Comparison of ENCODE assay signal across 14 cellular contexts in genomic region chr6:36968266-36968977, GRCh38. TPM values are rescaled to one million over a fixed set of nuclear protein-coding genes. Genes with fewer than 3 reads are reported as not detected.
A peak's percentile ranks its signal among the peaks of the same experiment; 100 is the strongest.
DNase-seq lines count a peak whose midpoint lies in the region; ATAC-seq and TF ChIP-seq lines count a peak whose summit lies in the region.
"Had no signal": no experiment of that assay in that cellular context is flagged by ENCODE, and none has a peak within 500 bp of the region (broad histone marks: within the 10 kb centered on the region; RNA-seq: fewer than 3 reads in every experiment).

No MANE protein-coding gene starts in this region.

- H3K4me2 ChIP-seq in mesendoderm (ENCODE audit: low read length) = no peak overlapping the region

- H2BK15ac ChIP-seq in mesendoderm (replicated peaks; ENCODE audit: low read depth) = no peak overlapping the region

- H3K56ac ChIP-seq in mesendoderm (ENCODE audit: low read length) = no peak overlapping the region

- H3K27ac ChIP-seq in Panc1 (ENCODE audit: low read length) (no peak overlapping the region), psoas muscle (no peak overlapping the region), mesendoderm (ENCODE audit: low read depth, low read length) (no peak overlapping the region)

- no peaks in the 10 kb centered on the region for H3K79me1 ChIP-seq in mesendoderm (ENCODE audit: low read length)

- no peak overlapping the region for H3K27ac Mint-ChIP-seq in Calu3 (ENCODE audit: unreplicated experiment)
- H3K27ac Mint-ChIP-seq: memory B cell had no signal

- CTCF ChIA-PET in Calu3 (lab: Charles Lee) = no interaction called here
- CTCF ChIA-PET in Panc1 (lab: Charles Lee) = interaction anchor here (0.5 kb wide), 1 partner anchor 388 kb away, joined by 3 read pairs; no protein-coding TSS in a partner anchor

- H3K9me3 Mint-ChIP-seq in Calu3 (ENCODE audit: low read depth, unreplicated experiment) = no peaks in the 10 kb centered on the region
- H3K9me3 Mint-ChIP-seq: CD4-positive, CD25-positive, alpha-beta regulatory T cell; memory B cell had no signal

- intact Hi-C loops in Calu3 (cut with micrococcal nuclease; ENCODE audit: unreplicated experiment) = no loop called here
- intact Hi-C loops in Panc1 (cut with micrococcal nuclease; ENCODE audit: unreplicated experiment) = no loop called here
- intact Hi-C loops in psoas muscle (cut with DNase I) = no loop called here

- H3K27me3 ChIP-seq in Panc1 (ENCODE audit: control insufficient read depth, insufficient read depth, low read length) (no peaks in the 10 kb centered on the region), psoas muscle (ENCODE audit: insufficient read depth in 3 of 3, low read length in 2 of 3) (no peaks in the 10 kb centered on the region), mesendoderm (ENCODE audit: insufficient read depth, low read length, poor library complexity) (no peaks in the 10 kb centered on the region)

- H3K4me1 ChIP-seq in Panc1 (ENCODE audit: control insufficient read depth, insufficient read depth, low read length) (no peaks in the 10 kb centered on the region), psoas muscle (no peaks in the 10 kb centered on the region), mesendoderm (ENCODE audit: control insufficient read depth, low read depth, low read length) (no peaks in the 10 kb centered on the region)

- H3K36me3 ChIP-seq in Panc1 (ENCODE audit: control insufficient read depth, insufficient read depth, low read length) = peaks cover 16% of the 10 kb centered on the region
- H3K36me3 ChIP-seq in psoas muscle (ENCODE audit: insufficient read depth in 1 of 2, low read depth in 1 of 2) = peaks cover 14 to 77% of the 10 kb centered on the region in 2 donors
- peaks cover 41% of the 10 kb centered on the region for H3K36me3 ChIP-seq in mesendoderm (ENCODE audit: control insufficient read depth, insufficient read depth, low read length)

- H3K4me3 ChIP-seq in Panc1 (ENCODE audit: low read depth in 2 of 2, low read length in 2 of 2) (no peak overlapping the region), fibroblast of the aortic adventitia (ENCODE audit: low read depth, low read length) (no peak overlapping the region), psoas muscle (no peak overlapping the region), mesendoderm (ENCODE audit: low read length) (no peak overlapping the region)

- peaks cover 44% of the 10 kb centered on the region for H3K36me3 Mint-ChIP-seq in Calu3 (ENCODE audit: insufficient read depth, unreplicated experiment)

- H3K27me3 Mint-ChIP-seq in Calu3 (ENCODE audit: unreplicated experiment) = no peaks in the 10 kb centered on the region
- H3K27me3 Mint-ChIP-seq: CD4-positive, CD25-positive, alpha-beta regulatory T cell; memory B cell had no signal

- POLR2A ChIA-PET in Panc1 (lab: Charles Lee) = no interaction called here

- no peak overlapping the region for H2AK5ac ChIP-seq in mesendoderm (ENCODE audit: low read length)

- no peak overlapping the region for H3K23ac ChIP-seq in mesendoderm (ENCODE audit: low read length)

- no peak overlapping the region for H3K9ac ChIP-seq in mesendoderm (ENCODE audit: low read length)

- H4K8ac ChIP-seq in mesendoderm (ENCODE audit: low read depth, low read length) = no peak overlapping the region

- no peak for DNase-seq in Calu3
- DNase-seq in Panc1 (ENCODE audit: low read depth, low spot score) = no peak
- peak; percentile 73 for DNase-seq in fibroblast of the aortic adventitia (ENCODE audit: low read depth)
- DNase-seq in psoas muscle = peak; percentile 60 to 78
- DNase-seq in activated CD8-positive, alpha-beta memory T cell treated with anti-CD3 and anti-CD28 coated beads, Interleukin-2, amount 50 U/mL, for 4 hours = no peak
- DNase-seq in mesendoderm = no peak
- DNase-seq in cortex of kidney (lab: John Stamatoyannopoulos, UW) = no peak
- DNase-seq: activated CD4-positive, alpha-beta T cell treated with anti-CD3 and anti-CD28 coated beads for 1 hour; CD4-positive, CD25-positive, alpha-beta regulatory T cell; NCI-H2081 treated with DMSO at 0.1 percent for 48 hours had no signal

- no peak overlapping the region for H3K18ac ChIP-seq in mesendoderm (ENCODE audit: low read length)

- no peak overlapping the region for H2BK5ac ChIP-seq in mesendoderm (ENCODE audit: low read length)

- ATAC-seq in Panc1 (no peak), psoas muscle (peak in 2 of 4 donors; percentile 31 to 40), GM18505 (IDR thresholded peaks at IDR 0.05; ENCODE audit: unreplicated experiment) (no peak)

- H3K9me3 ChIP-seq in Panc1 (ENCODE audit: control insufficient read depth, insufficient read depth, low read depth, low read length) = no peaks in the 10 kb centered on the region
- no peaks in the 10 kb centered on the region for H3K9me3 ChIP-seq in psoas muscle

- TF ChIP-seq CTCF in Calu3 (IDR thresholded peaks at IDR 0.05; ENCODE audit: unreplicated experiment) = no peak
- no peak for TF ChIP-seq CTCF in Panc1 (IDR thresholded peaks at IDR 0.05)
- TF ChIP-seq CTCF in fibroblast of the aortic adventitia (IDR thresholded peaks at IDR 0.05; ENCODE audit: insufficient read depth, low read length) = no peak
- no peak for TF ChIP-seq CTCF in psoas muscle (IDR thresholded peaks at IDR 0.05)

- TF ChIP-seq POLR2A in GM18505 (IDR thresholded peaks at IDR 0.05; ENCODE audit: borderline replicate concordance, extremely low read depth, insufficient read depth, insufficient read length) = no peak

- H4K5ac ChIP-seq in mesendoderm (ENCODE audit: low read length) = no peak overlapping the region

- H2BK120ac ChIP-seq in mesendoderm (ENCODE audit: low read depth, low read length) = no peak overlapping the region

- H3K4me3 Mint-ChIP-seq in Calu3 (ENCODE audit: low read depth, unreplicated experiment) = no peak overlapping the region
- H3K4me3 Mint-ChIP-seq: memory B cell had no signal

- BruUV-seq in Calu3 (replicated peaks; lab: Mats Ljungman, UMichigan) = TSS peak; percentile 80
- TSS peak; percentile 96 for BruUV-seq in Panc1 (replicated peaks; lab: Mats Ljungman, UMichigan)

- in situ Hi-C loops in Panc1 (cut with HindIII; ENCODE audit: low pct_unique_long_range_greater_than_20kb, low sequenced_read_pairs) = no loop called here

- H3K4ac ChIP-seq in mesendoderm (ENCODE audit: low read depth, low read length) = no peak overlapping the region

- 81 to 88% (median 84%) methylated on average over 16 of the region's 16 CpGs for WGBS in psoas muscle, 3 donors
- no CpG with 5 or more reads among the region's 16 CpGs for WGBS in mesendoderm (ENCODE audit: extremely low coverage, insufficient coverage, low lambda C conversion rate)

- H3K4me1 Mint-ChIP-seq in Calu3 (ENCODE audit: low read depth, unreplicated experiment) = peaks cover 4% of the 10 kb centered on the region

- no peaks in the 10 kb centered on the region for H3K79me2 ChIP-seq in mesendoderm (ENCODE audit: control insufficient read depth, insufficient read depth, low read length)

RNA-seq across cellular contexts. Expression of gene PI16, which starts 13.9 kb away (rescaled TPM):
- total RNA-seq in Calu3 (2022) = 0.17 and 0.32 TPM in 2 replicates
- total RNA-seq in Panc1 (2021; ENCODE audit: unreplicated experiment) = not detected
- polyA plus RNA-seq in Panc1 (2012; ENCODE audit: insufficient read length) = not detected
- total RNA-seq in fibroblast of the aortic adventitia (ENCODE audit: low replicate concordance) = 1.5 and 6.3 TPM in 2 replicates
- 10 to 100 TPM in 1 of 4 donors, 1 to 10 TPM in 3; 3.1 to 49.1 (median 3.6) TPM for total RNA-seq in psoas muscle
- 1 to 10 TPM; 1.2 to 3.1 (median 1.6) TPM for polyA plus RNA-seq in psoas muscle
- polyA plus RNA-seq in mesendoderm (2013, experiment 1 of 2) = not detected
- polyA plus RNA-seq in mesendoderm (2013, experiment 2 of 2) = not detected
- total RNA-seq: H4 had no signal

RNA-seq across cellular contexts. Expression of gene MTCH1, which starts 17.6 kb away (rescaled TPM):
- total RNA-seq in Calu3 (2022) (288 and 291 TPM in 2 replicates), Panc1 (2021; ENCODE audit: unreplicated experiment) (223 TPM), fibroblast of the aortic adventitia (ENCODE audit: low replicate concordance) (160 and 201 TPM in 2 replicates), psoas muscle (10 to 100 TPM; 74.6 to 89.2 (median 85.4) TPM)
- 267 TPM for polyA plus RNA-seq in Panc1 (2012; ENCODE audit: insufficient read length)
- 100 to 1,000 TPM; 110 to 230 (median 145) TPM for polyA plus RNA-seq in psoas muscle
- polyA plus RNA-seq in mesendoderm (2013, experiment 1 of 2) = 117 TPM
- polyA plus RNA-seq in mesendoderm (2013, experiment 2 of 2) = 118 TPM

RNA-seq across cellular contexts. Expression of gene FGD2, which starts 37.0 kb away (rescaled TPM):
- total RNA-seq in Calu3 (2022) (0.19 and 1.0 TPM in 2 replicates), Panc1 (2021; ENCODE audit: unreplicated experiment) (0.10 TPM), fibroblast of the aortic adventitia (ENCODE audit: low replicate concordance) (not detected in 2 replicates), psoas muscle (1 to 10 TPM; 1.7 to 4.2 (median 3.1) TPM)
- 0.16 TPM for polyA plus RNA-seq in Panc1 (2012; ENCODE audit: insufficient read length)
- polyA plus RNA-seq in psoas muscle = 1 to 10 TPM in 1 of 3 donors, under 1 TPM in 2; 0.75 to 1.5 (median 0.92) TPM
- polyA plus RNA-seq in mesendoderm (2013, experiment 1 of 2) = 0.18 TPM
- polyA plus RNA-seq in mesendoderm (2013, experiment 2 of 2) = 0.20 TPM
- total RNA-seq: H4, pulmonary artery endothelial cell had no signal

Comparison
In these comparisons a context has a peak if more than half of its experiments do, and no peak if none do; other contexts are left out.
1. DNase-seq: peak in fibroblast of the aortic adventitia (single experiment) and psoas muscle (2 of 2); none in Calu3 (single experiment), Panc1 (single experiment), activated CD8-positive, alpha-beta memory T cell treated with anti-CD3 and anti-CD28 coated beads, Interleukin-2, amount 50 U/mL, for 4 hours (single experiment), mesendoderm (single experiment) and cortex of kidney (single experiment).